24 cellular contexts compared by ENCODE assay signal in the genomic region with DNA sequence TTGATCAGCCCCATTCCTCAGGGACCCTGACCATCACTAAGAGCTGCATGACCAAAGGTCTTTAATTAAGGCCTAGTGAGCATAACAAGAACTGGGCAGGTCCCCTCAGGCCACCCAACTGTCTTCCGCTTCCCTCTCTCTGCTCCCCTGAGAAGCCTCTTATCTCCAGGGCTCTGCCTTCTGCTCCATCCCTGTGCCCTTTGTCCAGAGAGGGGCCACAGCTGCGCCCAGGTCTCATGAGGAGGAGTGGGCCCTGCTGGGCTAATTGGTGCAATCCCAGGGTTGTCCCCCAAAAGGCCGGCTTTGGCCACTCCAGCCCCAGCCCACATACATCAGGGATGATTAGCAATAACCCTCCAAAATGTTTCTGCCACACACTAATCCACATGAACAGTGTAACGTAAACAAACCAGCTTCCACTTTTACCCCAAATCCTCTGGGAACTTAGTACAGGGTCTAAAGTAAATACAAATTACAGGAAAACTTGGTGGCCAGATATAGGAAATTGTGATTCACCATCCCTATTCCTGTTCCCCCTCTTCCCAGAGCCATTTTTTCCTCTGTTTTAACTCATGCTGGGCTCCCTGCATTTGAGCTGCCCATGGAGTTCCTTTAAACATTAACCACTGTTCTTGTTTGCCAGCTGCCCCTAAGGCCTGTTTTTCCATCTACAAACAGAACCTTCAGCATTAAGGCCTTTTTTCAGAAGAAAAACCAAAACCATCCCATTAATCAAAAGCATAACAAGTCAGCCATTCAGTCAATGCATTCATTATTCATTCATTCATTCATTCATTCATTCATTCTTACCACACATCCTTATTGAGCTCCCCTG. TPM values are rescaled to one million over a fixed set of nuclear protein-coding genes. Genes with fewer than 3 reads are reported as not detected.
DNase-seq lines count a peak whose midpoint lies in the region; ATAC-seq and TF ChIP-seq lines count a peak whose summit lies in the region.
"Had no signal": no experiment of that assay in that cellular context is flagged by ENCODE, and none has a peak within 500 bp of the region (broad histone marks: within the 10 kb centered on the region; RNA-seq: fewer than 3 reads in every experiment).

No MANE protein-coding gene starts in this region.

- H3K9me1 ChIP-seq in IMR-90 (ENCODE audit: insufficient read depth, low read length) = peaks cover 7% of the 10 kb centered on the region

- H3K4me1 ChIP-seq in IMR-90 (ENCODE audit: control insufficient read depth, insufficient read depth, low read length) = peaks cover 11% of the 10 kb centered on the region
- H3K4me1 ChIP-seq in endocrine pancreas (ENCODE audit: control insufficient read depth, insufficient read depth, low read length) = no peaks in the 10 kb centered on the region
- H3K4me1 ChIP-seq in thyroid gland = no peaks in the 10 kb centered on the region
- H3K4me1 ChIP-seq in right cardiac atrium (ENCODE audit: control insufficient read depth, insufficient read depth, low read length) = no peaks in the 10 kb centered on the region
- H3K4me1 ChIP-seq: BE2C had no signal

- CTCF ChIA-PET in IMR-90 (lab: Yijun Ruan, JAX) = interaction anchor here (1.2 to 4.8 kb wide), 4 partner anchors 8 to 104 kb away, joined by 3 to 49 read pairs (median 24); no protein-coding TSS in a partner anchor

- dilution Hi-C loops in IMR-90 (cut with HindIII; ENCODE audit: low sequenced_read_pairs, unreplicated experiment) = no loop called here

- ATAC-seq in IMR-90 (ENCODE audit: low read depth) (no peak), left lobe of liver (peak; percentile 79), right cardiac atrium (no peak)

- no peak for TF ChIP-seq POLR2A in IMR-90 (IDR thresholded peaks at IDR 0.05; ENCODE audit: low read depth, low read length)
- TF ChIP-seq POLR2A in thyroid gland (IDR thresholded peaks at IDR 0.05) = no peak

- no CpG with 5 or more reads among the region's 4 CpGs for WGBS in IMR-90 (ENCODE audit: extremely low coverage in 2 of 2, insufficient read length in 1 of 2), 2 experiments
- 63 to 77% methylated on average over 4 of the region's 4 CpGs for WGBS in thyroid gland, 2 donors
- 85% methylated on average over 4 of the region's 4 CpGs for WGBS in right cardiac atrium

- no TSS peak for BruUV-seq in IMR-90 (replicated peaks; lab: Mats Ljungman, UMichigan)

- H3K9ac ChIP-seq in IMR-90 (ENCODE audit: low read depth, low read length) = no peak overlapping the region
- peak overlapping the region; percentile 16 for H3K9ac ChIP-seq in endocrine pancreas (ENCODE audit: control insufficient read depth, insufficient read depth, low read length)

- no peak overlapping the region for H3K27ac ChIP-seq in IMR-90 (ENCODE audit: insufficient read depth, low read length)
- no peak overlapping the region for H3K27ac ChIP-seq in thyroid gland
- no peak overlapping the region for H3K27ac ChIP-seq in right cardiac atrium (ENCODE audit: low read length)
- H3K27ac ChIP-seq: esophagus muscularis mucosa, tibial artery had no signal

- intact Hi-C loops in IMR-90 (cut with micrococcal nuclease) = no loop called here
- intact Hi-C loops in thyroid gland (cut with DNase I) = loop anchor here (5.0 to 10.0 kb wide), 2 partner anchors 103 to 330 kb away; no protein-coding TSS in a partner anchor
- intact Hi-C loops in right cardiac atrium (cut with DNase I) = loop anchor here (5.0 to 10.0 kb wide), 4 partner anchors 38 to 330 kb away; no protein-coding TSS in a partner anchor

- no peak overlapping the region for H4K5ac ChIP-seq in IMR-90 (ENCODE audit: low read depth, low read length)

- H2BK15ac ChIP-seq in IMR-90 (ENCODE audit: low read depth, low read length) = no peak overlapping the region

- no peak overlapping the region for H3K4me3 ChIP-seq in IMR-90 (ENCODE audit: insufficient read depth, low read depth, low read length)
- no peak overlapping the region for H3K4me3 ChIP-seq in endocrine pancreas (ENCODE audit: control insufficient read depth, insufficient read depth, low read length)
- no peak overlapping the region for H3K4me3 ChIP-seq in thyroid gland (replicated peaks in 1 of 3)
- no peak overlapping the region for H3K4me3 ChIP-seq in right cardiac atrium (ENCODE audit: low read length)
- H3K4me3 ChIP-seq: esophagus muscularis mucosa, heart right ventricle, tibial artery had no signal

- no peaks in the 10 kb centered on the region for H3K9me3 ChIP-seq in IMR-90 (ENCODE audit: control insufficient read depth, insufficient read depth, low read length)
- H3K9me3 ChIP-seq in endocrine pancreas (ENCODE audit: control insufficient read depth, low read length) = no peaks in the 10 kb centered on the region
- H3K9me3 ChIP-seq in thyroid gland = no peaks in the 10 kb centered on the region
- no peaks in the 10 kb centered on the region for H3K9me3 ChIP-seq in right cardiac atrium (ENCODE audit: control insufficient read depth, low read length)
- H3K9me3 ChIP-seq: BE2C, esophagus muscularis mucosa, heart right ventricle, tibial artery had no signal

- H3K4ac ChIP-seq in IMR-90 (ENCODE audit: low read depth, low read length) = no peak overlapping the region

- in situ Hi-C loops in IMR-90 (cut with MboI; ENCODE audit: low sequenced_read_pairs) = loop anchor here (5.0 to 25.0 kb wide), 3 partner anchors 108 to 668 kb away; a partner anchor contains a TSS

- H2BK120ac ChIP-seq in IMR-90 (ENCODE audit: low read depth, low read length) = no peak overlapping the region

- POLR2A ChIA-PET in IMR-90 (lab: Charles Lee; ENCODE audit: unreplicated experiment) = no interaction called here

- DNase-seq in IMR-90 (no peak), left lobe of liver (ENCODE audit: low spot score) (peak; percentile 57), superior temporal gyrus (ENCODE audit: extremely low spot score) (peak; percentile 4), EL (no peak), thyroid gland (no peak), right cardiac atrium (no peak)
- DNase-seq: activated CD4-positive, alpha-beta T cell treated with anti-CD3 and anti-CD28 coated beads, Interleukin-2, amount 10 ng/mL, durations not matched to agents 7 days and 5 days; activated CD8-positive, alpha-beta memory T cell treated with anti-CD3 and anti-CD28 coated beads, Interleukin-2, amount 50 U/mL, for 48 hours; BE2C; central memory CD4-positive, alpha-beta T cell; effector CD4-positive, alpha-beta T cell; GDM1; heart right ventricle; islet precursor cell; midbrain; NCI-H1417; NCI-H2171 treated with DMSO at 0.1 percent for 48 hours; nephron progenitor cell; SHP77; T-helper 1 cell; tibial artery had no signal

- no peaks in the 10 kb centered on the region for H4K20me1 ChIP-seq in IMR-90 (ENCODE audit: insufficient read depth, low read length)

- no peak overlapping the region for H3K56ac ChIP-seq in IMR-90 (ENCODE audit: extremely low read depth, insufficient read depth, low read length)

- peak overlapping the region; percentile 59 for H2AFZ ChIP-seq in IMR-90 (replicated peaks; ENCODE audit: low read length, poor library complexity)

- no peak overlapping the region for H3K18ac ChIP-seq in IMR-90 (ENCODE audit: low read depth, low read length)

- H3K36me3 ChIP-seq in IMR-90 (ENCODE audit: control insufficient read depth, insufficient read depth, low read length) (no peaks in the 10 kb centered on the region), endocrine pancreas (ENCODE audit: control insufficient read depth, insufficient read depth, low read length) (no peaks in the 10 kb centered on the region), thyroid gland (no peaks in the 10 kb centered on the region)
- H3K36me3 ChIP-seq: BE2C, esophagus muscularis mucosa, heart right ventricle, tibial artery had no signal

- no peak overlapping the region for H2BK5ac ChIP-seq in IMR-90 (ENCODE audit: low read depth, low read length, poor library complexity, severe bottlenecking)

- H3K27me3 ChIP-seq in IMR-90 (ENCODE audit: control insufficient read depth, insufficient read depth, low read length) (no peaks in the 10 kb centered on the region), endocrine pancreas (ENCODE audit: control insufficient read depth, insufficient read depth, low read length) (no peaks in the 10 kb centered on the region), thyroid gland (no peaks in the 10 kb centered on the region), right cardiac atrium (ENCODE audit: control insufficient read depth, insufficient read depth) (no peaks in the 10 kb centered on the region)
- H3K27me3 ChIP-seq: BE2C, esophagus muscularis mucosa, heart right ventricle, tibial artery had no signal

- H3K23ac ChIP-seq in IMR-90 (ENCODE audit: low read depth, low read length) = no peak overlapping the region

- H3K79me1 ChIP-seq in IMR-90 (ENCODE audit: low read depth in 1 of 2, low read length in 2 of 2) = no peaks in the 10 kb centered on the region

- TF ChIP-seq CTCF in IMR-90 (conservative IDR thresholded peaks at IDR 0.05; ENCODE audit: low read depth, low read length) (no peak), thyroid gland (IDR thresholded peaks at IDR 0.05) (no peak)

- H3K14ac ChIP-seq in IMR-90 (replicated peaks; ENCODE audit: low read depth, low read length) = no peak overlapping the region

- no peak for TF ChIP-seq RAD21 in IMR-90 (IDR thresholded peaks at IDR 0.05; ENCODE audit: low read length)

- peak overlapping the region; percentile 15; the same call in 1 of the 2 replicates for H2BK20ac ChIP-seq in IMR-90 (ENCODE audit: low read depth, low read length)

- peak overlapping the region; percentile 45 for H2AK9ac ChIP-seq in IMR-90 (replicated peaks; ENCODE audit: low read depth, low read length, poor library complexity)

- H4K8ac ChIP-seq in IMR-90 (ENCODE audit: low read depth in 2 of 2, low read length in 2 of 2) = no peak overlapping the region; a peak in 1 of 4 replicates

- H4K91ac ChIP-seq in IMR-90 (ENCODE audit: insufficient read depth, low read depth, low read length) = no peak overlapping the region

- H3K4me2 ChIP-seq in IMR-90 (ENCODE audit: low read depth, low read length) = no peak overlapping the region

- H2AK5ac ChIP-seq in IMR-90 (ENCODE audit: low read depth, low read length) = no peak overlapping the region

TF ChIP-seq in IMR-90, 13 proteins besides CTCF, POLR2A, EP300 and RAD21 (continues in another document):
- TF ChIP-seq MXI1 (IDR thresholded peaks at IDR 0.05; ENCODE audit: borderline replicate concordance, low read depth, low read length) = no peak

RNA-seq across cellular contexts. Expression of a gene that starts 34.6 kb away (rescaled TPM):
- total RNA-seq in IMR-90 (2012; rRNA removed) = 112 and 116 TPM in 2 replicates
- polyA plus RNA-seq in IMR-90 (2012; rRNA removed) = 185 and 241 TPM in 2 replicates
- polyA plus RNA-seq in IMR-90 (2012; cell fraction: cytosol; rRNA removed) = 369 and 427 TPM in 2 replicates
- polyA plus RNA-seq in IMR-90 (2012; cell fraction: nucleus; rRNA removed; ENCODE audit: low replicate concordance) = 99.2 and 236 TPM in 2 replicates
- 6.1 TPM for total RNA-seq in left lobe of liver
- 10 to 100 TPM; 18.6 to 36.5 (median 30.1) TPM for total RNA-seq in thyroid gland
- 10 to 100 TPM; 40.4 to 54.2 (median 45.2) TPM for total RNA-seq in right cardiac atrium
- polyA plus RNA-seq in right cardiac atrium = 72.4 TPM
- total RNA-seq: OCI-LY7 had no signal

RNA-seq across cellular contexts. Expression of a gene that starts 35.4 kb away (rescaled TPM):
- total RNA-seq in IMR-90 (2012; rRNA removed) (17.5 and 19.5 TPM in 2 replicates), left lobe of liver (62.0 TPM), thyroid gland (10 to 100 TPM; 39.6 to 82.4 (median 57.6) TPM), right cardiac atrium (10 to 100 TPM; 60.6 to 67.7 (median 65.0) TPM)
- polyA plus RNA-seq in IMR-90 (2012; rRNA removed) (108 and 118 TPM in 2 replicates), right cardiac atrium (57.9 TPM)
- polyA plus RNA-seq in IMR-90 (2012; cell fraction: cytosol; rRNA removed) = 114 and 118 TPM in 2 replicates
- polyA plus RNA-seq in IMR-90 (2012; cell fraction: nucleus; rRNA removed; ENCODE audit: low replicate concordance) = 64.5 and 79.4 TPM in 2 replicates

Comparison
In these comparisons a context has a peak if more than half of its experiments do, and no peak if none do; other contexts are left out.
1. DNase-seq: peak in left lobe of liver (single experiment) and superior temporal gyrus (single experiment); none in IMR-90 (single experiment), EL (single experiment), thyroid gland (0 of 2) and right cardiac atrium (0 of 3).